ENCODE assay signal across 9 cellular contexts in the genomic region with DNA sequence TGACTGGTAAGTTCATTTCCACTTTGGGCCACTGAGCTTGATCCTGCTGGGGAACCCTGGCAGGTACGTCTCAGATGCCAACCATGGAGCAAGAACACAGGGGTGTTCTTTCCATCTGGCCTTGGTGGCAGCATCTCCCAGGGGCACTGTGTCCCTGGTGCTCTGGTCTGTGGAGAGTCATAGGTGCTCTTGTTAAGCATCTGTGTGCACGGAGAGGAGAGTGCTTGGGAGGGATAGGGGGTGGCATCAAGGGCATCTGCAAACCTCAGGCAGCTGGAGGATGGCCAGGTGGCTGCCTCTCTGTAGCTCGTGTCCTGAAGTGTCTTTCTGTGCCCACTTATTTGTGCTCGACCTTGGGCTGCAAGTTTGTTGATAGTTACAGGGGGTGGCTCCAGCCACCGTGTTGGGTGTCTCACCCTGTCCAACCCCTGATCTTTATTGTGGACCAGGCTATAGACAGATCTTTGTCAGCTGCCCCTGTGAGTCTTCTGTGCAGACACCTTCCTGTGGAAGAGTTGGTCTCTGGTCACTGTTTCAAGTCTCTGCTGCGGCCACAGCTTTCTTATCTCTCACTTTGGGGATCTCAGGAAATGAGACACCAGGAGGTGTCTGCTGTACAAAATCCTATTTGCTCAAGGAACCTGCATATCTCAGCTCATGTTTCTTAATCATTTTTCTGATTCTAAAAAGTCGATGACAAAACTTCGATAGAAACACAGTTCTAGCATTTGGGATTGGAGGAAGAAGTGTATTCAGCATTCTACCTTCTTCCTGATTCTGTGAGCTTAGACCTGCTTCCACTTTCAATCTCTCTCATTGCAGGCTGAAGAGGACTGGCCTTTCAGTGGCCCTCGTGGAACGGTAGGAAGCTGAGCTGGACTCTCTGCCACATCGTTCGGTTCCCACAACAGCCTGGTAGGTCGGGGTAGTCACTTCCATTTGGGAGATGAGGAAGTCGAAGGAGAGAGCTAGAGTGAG. TPM values are rescaled to one million over a fixed set of nuclear protein-coding genes. Genes with fewer than 3 reads are reported as not detected.
DNase-seq lines count a peak whose midpoint lies in the region; ATAC-seq and TF ChIP-seq lines count a peak whose summit lies in the region.
"Had no signal": no experiment of that assay in that cellular context is flagged by ENCODE, and none has a peak within 500 bp of the region (broad histone marks: within the 10 kb centered on the region; RNA-seq: fewer than 3 reads in every experiment).

No MANE protein-coding gene starts in this region.

- WGBS in endodermal cell (ENCODE audit: insufficient coverage in 1 of 2, insufficient read length in 1 of 2), 2 experiments = 88 to 90% methylated on average over 13 to 14 of the region's 14 CpGs

- no peak overlapping the region for H3K27ac ChIP-seq in CD8-positive, alpha-beta T cell (ENCODE audit: low read depth, low read length)
- H3K27ac ChIP-seq in endodermal cell (ENCODE audit: low read depth, low read length) = no peak overlapping the region
- H3K27ac ChIP-seq: SJSA1 had no signal

- no peak overlapping the region for H3K27ac Mint-ChIP-seq in CD8-positive, alpha-beta T cell
- H3K27ac Mint-ChIP-seq in endodermal cell = no peak overlapping the region

- no peaks in the 10 kb centered on the region for H3K27me3 Mint-ChIP-seq in CD8-positive, alpha-beta T cell (ENCODE audit: low read depth)
- peaks cover 32% of the 10 kb centered on the region for H3K27me3 Mint-ChIP-seq in endodermal cell (ENCODE audit: insufficient read depth)

- intact Hi-C loops in CD8-positive, alpha-beta T cell (cut with DNase I, micrococcal nuclease) = no loop called here

- POLR2A ChIA-PET in CD8-positive, alpha-beta T cell (lab: Charles Lee) = no interaction called here

- CTCF ChIA-PET in CD8-positive, alpha-beta T cell (lab: Charles Lee) = interaction anchor here (0.6 to 1.3 kb wide), 4 partner anchors 59 to 465 kb away, joined by 3 read pairs; no protein-coding TSS in a partner anchor

- no peak for TF ChIP-seq CTCF in CD8-positive, alpha-beta T cell (IDR thresholded peaks at IDR 0.05)
- no peak for TF ChIP-seq CTCF in endodermal cell (conservative IDR thresholded peaks at IDR 0.05)

- no peak overlapping the region for H3K4me3 ChIP-seq in CD8-positive, alpha-beta T cell (ENCODE audit: low read depth, low read length)
- H3K4me3 ChIP-seq in endodermal cell (ENCODE audit: low read length) = no peak overlapping the region
- H3K4me3 ChIP-seq: SJSA1 had no signal

- H3K4me1 Mint-ChIP-seq in CD8-positive, alpha-beta T cell (ENCODE audit: low read depth) = peaks cover 15% of the 10 kb centered on the region
- peaks cover 7% of the 10 kb centered on the region for H3K4me1 Mint-ChIP-seq in endodermal cell

- H3K36me3 Mint-ChIP-seq in CD8-positive, alpha-beta T cell = no peaks in the 10 kb centered on the region
- no peaks in the 10 kb centered on the region for H3K36me3 Mint-ChIP-seq in endodermal cell (ENCODE audit: low read depth)

- H3K9me3 ChIP-seq in CD8-positive, alpha-beta T cell (ENCODE audit: low read length) = no peaks in the 10 kb centered on the region
- H3K9me3 ChIP-seq in endodermal cell (ENCODE audit: control insufficient read depth, low read length) = no peaks in the 10 kb centered on the region
- H3K9me3 ChIP-seq: SJSA1 had no signal

- DNase-seq in CD8-positive, alpha-beta T cell = peak in 1 of 7 experiments; percentile 42
- DNase-seq in endodermal cell (peak; percentile 17), NCI-H748 treated with DMSO at 0.1 percent for 48 hours (lab: John Stamatoyannopoulos, UW) (no peak), ACHN (no peak), NCI-H748 (lab: John Stamatoyannopoulos, UW; ENCODE audit: unreplicated experiment) (no peak)

- no peak overlapping the region for H3K4me3 Mint-ChIP-seq in CD8-positive, alpha-beta T cell
- no peak overlapping the region for H3K4me3 Mint-ChIP-seq in endodermal cell

- no peaks in the 10 kb centered on the region for H3K27me3 ChIP-seq in CD8-positive, alpha-beta T cell (ENCODE audit: insufficient read depth, low read length)
- no peaks in the 10 kb centered on the region for H3K27me3 ChIP-seq in endodermal cell (ENCODE audit: control insufficient read depth, insufficient read depth, low read length, poor library complexity, severe bottlenecking)
- H3K27me3 ChIP-seq: SJSA1 had no signal

- H3K9me3 Mint-ChIP-seq in CD8-positive, alpha-beta T cell = no peaks in the 10 kb centered on the region
- H3K9me3 Mint-ChIP-seq in endodermal cell = no peaks in the 10 kb centered on the region

- peak; percentile 26 for ATAC-seq in CD8-positive, alpha-beta T cell
- ATAC-seq in GM18909 (IDR thresholded peaks at IDR 0.05; ENCODE audit: poor library complexity, unreplicated experiment) (peak; percentile 37), HG03571 (IDR thresholded peaks at IDR 0.05; ENCODE audit: unreplicated experiment) (peak; percentile 30), HG02970 (IDR thresholded peaks at IDR 0.05; ENCODE audit: low FRiP score, unreplicated experiment) (no peak)

- no peaks in the 10 kb centered on the region for H3K36me3 ChIP-seq in CD8-positive, alpha-beta T cell (ENCODE audit: insufficient read depth, low read length)
- H3K36me3 ChIP-seq in endodermal cell (ENCODE audit: control insufficient read depth, insufficient read depth, low read length) = no peaks in the 10 kb centered on the region
- H3K36me3 ChIP-seq: SJSA1 had no signal

- in situ Hi-C loops in ACHN (cut with HindIII; ENCODE audit: low pct_ligation_motif_present, low pct_unique_long_range_greater_than_20kb, low sequenced_read_pairs) = no loop called here

- peaks cover 11% of the 10 kb centered on the region for H3K4me1 ChIP-seq in CD8-positive, alpha-beta T cell (ENCODE audit: insufficient read depth, low read length)
- H3K4me1 ChIP-seq in endodermal cell (ENCODE audit: control insufficient read depth, insufficient read depth, low read length) = no peaks in the 10 kb centered on the region
- H3K4me1 ChIP-seq: SJSA1 had no signal

- H3K9ac ChIP-seq in endodermal cell (ENCODE audit: extremely low read depth, low read length, poor library complexity, severe bottlenecking) = no peak overlapping the region

RNA-seq across cellular contexts. Expression of a gene that starts 17.2 kb away (rescaled TPM):
- total RNA-seq in CD8-positive, alpha-beta T cell = 1 to 10 TPM; 2.0 to 2.5 TPM
- total RNA-seq in endodermal cell = not detected
- not detected for polyA plus RNA-seq in endodermal cell (2013, experiment 1 of 2)
- polyA plus RNA-seq in endodermal cell (2013, experiment 2 of 2) = not detected
- total RNA-seq: SJSA1 had no signal

RNA-seq across cellular contexts. Expression of a gene that starts 54.1 kb away (rescaled TPM):
- under 1 TPM; 0.33 to 0.58 TPM for total RNA-seq in CD8-positive, alpha-beta T cell
- total RNA-seq in endodermal cell = 10 to 100 TPM in 1 of 2 donors, 1 to 10 TPM in 1; 10.0 to 11.3 TPM
- polyA plus RNA-seq in endodermal cell (2013, experiment 1 of 2) = 18.8 TPM
- 17.2 TPM for polyA plus RNA-seq in endodermal cell (2013, experiment 2 of 2)

Comparison
In these comparisons a context has a peak if more than half of its experiments do, and no peak if none do; other contexts are left out.
1. RNA of a gene that starts 54.1 kb away (total RNA-seq): 10.0 to 11.3 TPM in endodermal cell; 0.33 to 0.58 TPM in CD8-positive, alpha-beta T cell; every median in the first group is over 4 times any median in the second.